Comparison of ENCODE assay signal across 2 cellular contexts in genomic region chr17:43768943-43769342, GRCh38.
TF ChIP-seq lines count a peak whose summit lies in the region.

No MANE protein-coding gene starts in this region.

TF ChIP-seq in GM12878, 131 proteins besides CTCF, POLR2A, EP300 and RAD21:
- TF ChIP-seq, protein P1, sequence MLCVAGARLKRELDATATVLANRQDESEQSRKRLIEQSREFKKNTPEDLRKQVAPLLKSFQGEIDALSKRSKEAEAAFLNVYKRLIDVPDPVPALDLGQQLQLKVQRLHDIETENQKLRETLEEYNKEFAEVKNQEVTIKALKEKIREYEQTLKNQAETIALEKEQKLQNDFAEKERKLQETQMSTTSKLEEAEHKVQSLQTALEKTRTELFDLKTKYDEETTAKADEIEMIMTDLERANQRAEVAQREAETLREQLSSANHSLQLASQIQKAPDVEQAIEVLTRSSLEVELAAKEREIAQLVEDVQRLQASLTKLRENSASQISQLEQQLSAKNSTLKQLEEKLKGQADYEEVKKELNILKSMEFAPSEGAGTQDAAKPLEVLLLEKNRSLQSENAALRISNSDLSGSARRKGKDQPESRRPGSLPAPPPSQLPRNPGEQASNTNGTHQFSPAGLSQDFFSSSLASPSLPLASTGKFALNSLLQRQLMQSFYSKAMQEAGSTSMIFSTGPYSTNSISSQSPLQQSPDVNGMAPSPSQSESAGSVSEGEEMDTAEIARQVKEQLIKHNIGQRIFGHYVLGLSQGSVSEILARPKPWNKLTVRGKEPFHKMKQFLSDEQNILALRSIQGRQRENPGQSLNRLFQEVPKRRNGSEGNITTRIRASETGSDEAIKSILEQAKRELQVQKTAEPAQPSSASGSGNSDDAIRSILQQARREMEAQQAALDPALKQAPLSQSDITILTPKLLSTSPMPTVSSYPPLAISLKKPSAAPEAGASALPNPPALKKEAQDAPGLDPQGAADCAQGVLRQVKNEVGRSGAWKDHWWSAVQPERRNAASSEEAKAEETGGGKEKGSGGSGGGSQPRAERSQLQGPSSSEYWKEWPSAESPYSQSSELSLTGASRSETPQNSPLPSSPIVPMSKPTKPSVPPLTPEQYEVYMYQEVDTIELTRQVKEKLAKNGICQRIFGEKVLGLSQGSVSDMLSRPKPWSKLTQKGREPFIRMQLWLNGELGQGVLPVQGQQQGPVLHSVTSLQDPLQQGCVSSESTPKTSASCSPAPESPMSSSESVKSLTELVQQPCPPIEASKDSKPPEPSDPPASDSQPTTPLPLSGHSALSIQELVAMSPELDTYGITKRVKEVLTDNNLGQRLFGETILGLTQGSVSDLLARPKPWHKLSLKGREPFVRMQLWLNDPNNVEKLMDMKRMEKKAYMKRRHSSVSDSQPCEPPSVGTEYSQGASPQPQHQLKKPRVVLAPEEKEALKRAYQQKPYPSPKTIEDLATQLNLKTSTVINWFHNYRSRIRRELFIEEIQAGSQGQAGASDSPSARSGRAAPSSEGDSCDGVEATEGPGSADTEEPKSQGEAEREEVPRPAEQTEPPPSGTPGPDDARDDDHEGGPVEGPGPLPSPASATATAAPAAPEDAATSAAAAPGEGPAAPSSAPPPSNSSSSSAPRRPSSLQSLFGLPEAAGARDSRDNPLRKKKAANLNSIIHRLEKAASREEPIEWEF (IDR thresholded peaks at IDR 0.05; ENCODE audit: insufficient replicate concordance, low read depth, low read length) = no peak
- no peak for TF ChIP-seq TAF1 (IDR thresholded peaks at IDR 0.05; ENCODE audit: borderline replicate concordance, low read depth, low read length)
- no peak for TF ChIP-seq BRCA1 (IDR thresholded peaks at IDR 0.05; ENCODE audit: low read depth, low read length)
- TF ChIP-seq BCL11A (IDR thresholded peaks at IDR 0.05; ENCODE audit: low read depth, low read length) = no peak
- no peak for TF ChIP-seq RB1 (IDR thresholded peaks at IDR 0.05; ENCODE audit: borderline replicate concordance)
- no peak for TF ChIP-seq WRNIP1 (IDR thresholded peaks at IDR 0.05; ENCODE audit: borderline replicate concordance, low read depth, low read length)
- no peak for TF ChIP-seq NR2F1 (conservative IDR thresholded peaks at IDR 0.05)
- TF ChIP-seq TCF12 (IDR thresholded peaks at IDR 0.05; ENCODE audit: low read depth, low read length) = no peak
- no peak for TF ChIP-seq SUZ12 (IDR thresholded peaks at IDR 0.05; ENCODE audit: unreplicated experiment)
- TF ChIP-seq CBX5 (IDR thresholded peaks at IDR 0.05; ENCODE audit: low read depth) = no peak
- TF ChIP-seq RBBP5 (conservative IDR thresholded peaks at IDR 0.05) = no peak
- TF ChIP-seq ESRRA (IDR thresholded peaks at IDR 0.05; ENCODE audit: low read length) = no peak
TF ChIP-seq in GM12878: peak in this region for 0.

TF ChIP-seq in HepG2, 621 proteins besides CTCF, POLR2A, EP300 and RAD21:
- TF ChIP-seq IRX3 (CRISPR knock-in tag; IDR thresholded peaks at IDR 0.05; ENCODE audit: borderline replicate concordance, low read depth) (no peak), POLR2G (IDR thresholded peaks at IDR 0.05; ENCODE audit: low read depth, low read length) (peak; percentile 39; the same call in 1 of the 2 replicates), HMGA1 (CRISPR knock-in tag; conservative IDR thresholded peaks at IDR 0.05) (no peak)
